Comparison of ENCODE assay signal across 9 cellular contexts in genomic region chr21:46297311-46298082, GRCh38. TPM values are rescaled to one million over a fixed set of nuclear protein-coding genes. Genes with fewer than 3 reads are reported as not detected.
DNase-seq lines count a peak whose midpoint lies in the region; ATAC-seq, FAIRE-seq and TF ChIP-seq lines count a peak whose summit lies in the region.
"Had no signal": no experiment of that assay in that cellular context is flagged by ENCODE, and none has a peak within 500 bp of the region (broad histone marks: within the 10 kb centered on the region; RNA-seq: fewer than 3 reads in every experiment).

No MANE protein-coding gene starts in this region.

- no peak for FAIRE-seq in kidney (lab: Jason Lieb, UNC)
- FAIRE-seq: A204.1 had no signal

- intact Hi-C loops in kidney (cut with DNase I) = no loop called here

- H3K36me3 Mint-ChIP-seq in stimulated activated naive CD8-positive, alpha-beta T cell treated with anti-CD3 and anti-CD28 coated beads, Interleukin-15, Interleukin-2, amounts not matched to agents 100 ng/mL and 50 ng/mL, for 24 hours (ENCODE audit: low read depth) = peaks cover 18% of the 10 kb centered on the region

- peak overlapping the region; percentile 36 for H3K27ac Mint-ChIP-seq in stimulated activated naive CD8-positive, alpha-beta T cell treated with anti-CD3 and anti-CD28 coated beads, Interleukin-15, Interleukin-2, amounts not matched to agents 100 ng/mL and 50 ng/mL, for 24 hours

- no peaks in the 10 kb centered on the region for H3K9me3 Mint-ChIP-seq in stimulated activated naive CD8-positive, alpha-beta T cell treated with anti-CD3 and anti-CD28 coated beads, Interleukin-15, Interleukin-2, amounts not matched to agents 100 ng/mL and 50 ng/mL, for 24 hours

- DNase-seq in DMS 273 (lab: John Stamatoyannopoulos, UW; ENCODE audit: unreplicated experiment) (peak; percentile 48), DMS 273 treated with DMSO at 0.1 percent for 48 hours (lab: John Stamatoyannopoulos, UW) (no peak), astrocyte of the hippocampus (ENCODE audit: low read depth, low spot score) (peak; percentile 54), kidney (no peak), superior temporal gyrus (ENCODE audit: extremely low spot score) (no peak), HT-29 (ENCODE audit: low spot score) (no peak)

- H3K36me3 ChIP-seq in kidney (ENCODE audit: control insufficient read depth in 1 of 2, insufficient read depth in 2 of 2, low read length in 2 of 2) = no peaks in the 10 kb centered on the region

- H3K27me3 Mint-ChIP-seq in stimulated activated naive CD8-positive, alpha-beta T cell treated with anti-CD3 and anti-CD28 coated beads, Interleukin-15, Interleukin-2, amounts not matched to agents 100 ng/mL and 50 ng/mL, for 24 hours = no peaks in the 10 kb centered on the region

- H3K9ac ChIP-seq in kidney (ENCODE audit: low read length in 2 of 2) = peak overlapping the region; percentile 22 to 41

- H3K4me3 ChIP-seq in kidney (ENCODE audit: low read length in 2 of 2) = peak overlapping the region; percentile 29 to 51

- peak overlapping the region; percentile 60 for H3K4me3 Mint-ChIP-seq in stimulated activated naive CD8-positive, alpha-beta T cell treated with anti-CD3 and anti-CD28 coated beads, Interleukin-15, Interleukin-2, amounts not matched to agents 100 ng/mL and 50 ng/mL, for 24 hours

- no peak for ATAC-seq in GM18873 (IDR thresholded peaks at IDR 0.05; ENCODE audit: low FRiP score, unreplicated experiment)

- H3K4me1 ChIP-seq in kidney (ENCODE audit: control insufficient read depth in 1 of 2, insufficient read depth in 1 of 2, low read depth in 1 of 2, low read length in 2 of 2) = peaks cover 0 to 2% of the 10 kb centered on the region in 2 donors

- H3K4me1 Mint-ChIP-seq in stimulated activated naive CD8-positive, alpha-beta T cell treated with anti-CD3 and anti-CD28 coated beads, Interleukin-15, Interleukin-2, amounts not matched to agents 100 ng/mL and 50 ng/mL, for 24 hours (ENCODE audit: low read depth) = peaks cover 23% of the 10 kb centered on the region

- no peak for TF ChIP-seq CTCF in kidney (IDR thresholded peaks at IDR 0.05; ENCODE audit: borderline replicate concordance, extremely low read depth, insufficient read depth)

- H3K9me3 ChIP-seq in kidney (ENCODE audit: control insufficient read depth in 1 of 2, low read length in 2 of 2) = no peaks in the 10 kb centered on the region

- H3K27ac ChIP-seq in kidney (ENCODE audit: low read depth in 2 of 2, low read length in 2 of 2) = peak overlapping the region in 1 of 2 donors; percentile 72

RNA-seq across cellular contexts. Expression of gene YBEY, which starts 11.4 kb away (rescaled TPM):
- 17.5 TPM for total RNA-seq in kidney
- polyA plus RNA-seq in kidney (ENCODE audit: insufficient read depth, low read depth, low replicate concordance) = 29.6 TPM
- total RNA-seq in HT-29 (2014; rRNA removed; shearing (Covaris generic)) = 9.4 and 10.5 TPM in 2 replicates

RNA-seq across cellular contexts. Expression of gene MCM3AP, which starts 12.1 kb away (rescaled TPM):
- 101 TPM for total RNA-seq in kidney
- 29.0 TPM for polyA plus RNA-seq in kidney (ENCODE audit: insufficient read depth, low read depth, low replicate concordance)
- 75.9 and 115 TPM in 2 replicates for total RNA-seq in HT-29 (2014; rRNA removed; shearing (Covaris generic))

RNA-seq across cellular contexts. Expression of gene C21orf58, which starts 26.2 kb away (rescaled TPM):
- 2.7 TPM for total RNA-seq in kidney
- polyA plus RNA-seq in kidney (ENCODE audit: insufficient read depth, low read depth, low replicate concordance) = 0.67 TPM
- 14.7 and 17.2 TPM in 2 replicates for total RNA-seq in HT-29 (2014; rRNA removed; shearing (Covaris generic))

RNA-seq across cellular contexts. Expression of gene PCNT, which starts 26.5 kb away (rescaled TPM):
- total RNA-seq in kidney = 26.1 TPM
- 4.2 TPM for polyA plus RNA-seq in kidney (ENCODE audit: insufficient read depth, low read depth, low replicate concordance)
- 33.9 and 51.3 TPM in 2 replicates for total RNA-seq in HT-29 (2014; rRNA removed; shearing (Covaris generic))

Comparison
In these comparisons a context has a peak if more than half of its experiments do, and no peak if none do; other contexts are left out.
1. DNase-seq: peak in DMS 273 (single experiment) and astrocyte of the hippocampus (single experiment); none in DMS 273 treated with DMSO at 0.1 percent for 48 hours (single experiment), kidney (single experiment), superior temporal gyrus (single experiment) and HT-29 (single experiment).